ENCODE assay signal across 2 cellular contexts in the genomic region with DNA sequence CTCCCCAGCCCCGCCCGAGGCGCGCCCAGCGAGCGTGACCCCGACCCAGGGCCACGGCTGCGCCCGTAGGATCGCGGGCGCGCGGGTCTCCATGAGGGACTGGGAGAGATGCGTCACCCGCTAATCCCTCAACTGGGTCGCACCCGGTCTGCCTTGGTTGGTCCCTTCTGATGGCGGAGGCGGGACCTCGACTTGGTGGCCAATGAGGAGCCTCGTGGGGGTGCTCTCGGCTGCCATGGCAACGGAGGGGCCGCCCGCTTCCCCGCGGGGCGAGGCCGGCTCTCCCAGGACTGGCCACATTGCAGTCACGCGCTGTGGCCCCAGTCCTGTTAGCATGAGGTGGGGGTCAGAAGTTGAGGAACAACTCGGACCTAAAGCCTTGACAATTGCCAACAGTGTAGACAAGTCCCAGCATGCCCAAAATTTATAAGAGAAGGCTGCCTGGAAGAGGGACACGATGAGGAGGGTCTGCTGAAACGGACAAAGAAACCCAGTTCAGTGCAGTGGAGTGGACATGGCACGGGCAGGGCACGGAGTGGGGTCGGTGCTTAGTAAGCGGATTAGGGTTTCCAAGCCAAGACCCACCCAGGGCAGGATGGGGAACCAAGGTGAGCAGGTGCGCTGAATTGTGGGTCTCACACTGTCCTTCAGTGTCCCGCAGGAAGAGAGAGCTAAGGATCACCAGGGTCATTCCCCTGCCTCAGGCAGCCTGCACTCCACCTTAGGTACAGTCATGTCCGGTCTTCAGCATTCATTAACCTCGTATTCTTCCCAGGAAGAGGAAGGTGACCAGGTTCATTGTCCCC.
TF ChIP-seq lines count a peak whose summit lies in the region.

No MANE protein-coding gene starts in this region.

TF ChIP-seq in HEK293, 187 proteins besides CTCF, POLR2A, EP300 and RAD21 (continued from another document and continues in another):
- TF ChIP-seq, protein P1, sequence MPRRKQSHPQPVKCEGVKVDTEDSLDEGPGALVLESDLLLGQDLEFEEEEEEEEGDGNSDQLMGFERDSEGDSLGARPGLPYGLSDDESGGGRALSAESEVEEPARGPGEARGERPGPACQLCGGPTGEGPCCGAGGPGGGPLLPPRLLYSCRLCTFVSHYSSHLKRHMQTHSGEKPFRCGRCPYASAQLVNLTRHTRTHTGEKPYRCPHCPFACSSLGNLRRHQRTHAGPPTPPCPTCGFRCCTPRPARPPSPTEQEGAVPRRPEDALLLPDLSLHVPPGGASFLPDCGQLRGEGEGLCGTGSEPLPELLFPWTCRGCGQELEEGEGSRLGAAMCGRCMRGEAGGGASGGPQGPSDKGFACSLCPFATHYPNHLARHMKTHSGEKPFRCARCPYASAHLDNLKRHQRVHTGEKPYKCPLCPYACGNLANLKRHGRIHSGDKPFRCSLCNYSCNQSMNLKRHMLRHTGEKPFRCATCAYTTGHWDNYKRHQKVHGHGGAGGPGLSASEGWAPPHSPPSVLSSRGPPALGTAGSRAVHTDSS (tag by site-specific recombination; IDR thresholded peaks at IDR 0.05): peak; percentile 24; the same call in 1 of the 2 replicates
- TF ChIP-seq SP3 (tag by site-specific recombination; IDR thresholded peaks at IDR 0.05) (peak; percentile 52), ZNF214 (tag by site-specific recombination; IDR thresholded peaks at IDR 0.05; ENCODE audit: borderline replicate concordance) (no peak), ZNF548 (tag by site-specific recombination; IDR thresholded peaks at IDR 0.05) (no peak), ZNF423 (tag by site-specific recombination; IDR thresholded peaks at IDR 0.05) (no peak), ZNF146 (tag by site-specific recombination; IDR thresholded peaks at IDR 0.05) (no peak), ZNF707 (tag by site-specific recombination; IDR thresholded peaks at IDR 0.05) (no peak), YY2 (tag by site-specific recombination; IDR thresholded peaks at IDR 0.05) (no peak), ZFHX2 (tag by site-specific recombination; conservative IDR thresholded peaks at IDR 0.05) (no peak), ZEB2 (tag by site-specific recombination; IDR thresholded peaks at IDR 0.05) (peak; percentile 57; the same call in 1 of the 2 replicates), ZNF394 (tag by site-specific recombination; IDR thresholded peaks at IDR 0.05; ENCODE audit: borderline replicate concordance) (0 out of 2 replicates have a peak, but pooled peaks have one; percentile 28), ZNF501 (tag by site-specific recombination; IDR thresholded peaks at IDR 0.05) (0 out of 2 replicates have a peak, but pooled peaks have one; percentile 54), ZNF558 (tag by site-specific recombination; IDR thresholded peaks at IDR 0.05) (no peak)
- TF ChIP-seq, protein P2, sequence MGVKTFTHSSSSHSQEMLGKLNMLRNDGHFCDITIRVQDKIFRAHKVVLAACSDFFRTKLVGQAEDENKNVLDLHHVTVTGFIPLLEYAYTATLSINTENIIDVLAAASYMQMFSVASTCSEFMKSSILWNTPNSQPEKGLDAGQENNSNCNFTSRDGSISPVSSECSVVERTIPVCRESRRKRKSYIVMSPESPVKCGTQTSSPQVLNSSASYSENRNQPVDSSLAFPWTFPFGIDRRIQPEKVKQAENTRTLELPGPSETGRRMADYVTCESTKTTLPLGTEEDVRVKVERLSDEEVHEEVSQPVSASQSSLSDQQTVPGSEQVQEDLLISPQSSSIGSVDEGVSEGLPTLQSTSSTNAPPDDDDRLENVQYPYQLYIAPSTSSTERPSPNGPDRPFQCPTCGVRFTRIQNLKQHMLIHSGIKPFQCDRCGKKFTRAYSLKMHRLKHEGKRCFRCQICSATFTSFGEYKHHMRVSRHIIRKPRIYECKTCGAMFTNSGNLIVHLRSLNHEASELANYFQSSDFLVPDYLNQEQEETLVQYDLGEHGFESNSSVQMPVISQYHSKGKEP (tag by site-specific recombination; IDR thresholded peaks at IDR 0.05): no peak
- TF ChIP-seq, protein P3, sequence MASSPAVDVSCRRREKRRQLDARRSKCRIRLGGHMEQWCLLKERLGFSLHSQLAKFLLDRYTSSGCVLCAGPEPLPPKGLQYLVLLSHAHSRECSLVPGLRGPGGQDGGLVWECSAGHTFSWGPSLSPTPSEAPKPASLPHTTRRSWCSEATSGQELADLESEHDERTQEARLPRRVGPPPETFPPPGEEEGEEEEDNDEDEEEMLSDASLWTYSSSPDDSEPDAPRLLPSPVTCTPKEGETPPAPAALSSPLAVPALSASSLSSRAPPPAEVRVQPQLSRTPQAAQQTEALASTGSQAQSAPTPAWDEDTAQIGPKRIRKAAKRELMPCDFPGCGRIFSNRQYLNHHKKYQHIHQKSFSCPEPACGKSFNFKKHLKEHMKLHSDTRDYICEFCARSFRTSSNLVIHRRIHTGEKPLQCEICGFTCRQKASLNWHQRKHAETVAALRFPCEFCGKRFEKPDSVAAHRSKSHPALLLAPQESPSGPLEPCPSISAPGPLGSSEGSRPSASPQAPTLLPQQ (tag by site-specific recombination; IDR thresholded peaks at IDR 0.05): peak; percentile 4; the same call in 1 of the 2 replicates
- TF ChIP-seq, protein P4, sequence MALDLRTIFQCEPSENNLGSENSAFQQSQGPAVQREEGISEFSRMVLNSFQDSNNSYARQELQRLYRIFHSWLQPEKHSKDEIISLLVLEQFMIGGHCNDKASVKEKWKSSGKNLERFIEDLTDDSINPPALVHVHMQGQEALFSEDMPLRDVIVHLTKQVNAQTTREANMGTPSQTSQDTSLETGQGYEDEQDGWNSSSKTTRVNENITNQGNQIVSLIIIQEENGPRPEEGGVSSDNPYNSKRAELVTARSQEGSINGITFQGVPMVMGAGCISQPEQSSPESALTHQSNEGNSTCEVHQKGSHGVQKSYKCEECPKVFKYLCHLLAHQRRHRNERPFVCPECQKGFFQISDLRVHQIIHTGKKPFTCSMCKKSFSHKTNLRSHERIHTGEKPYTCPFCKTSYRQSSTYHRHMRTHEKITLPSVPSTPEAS (tag by site-specific recombination; IDR thresholded peaks at IDR 0.05): no peak
- TF ChIP-seq, protein P5, sequence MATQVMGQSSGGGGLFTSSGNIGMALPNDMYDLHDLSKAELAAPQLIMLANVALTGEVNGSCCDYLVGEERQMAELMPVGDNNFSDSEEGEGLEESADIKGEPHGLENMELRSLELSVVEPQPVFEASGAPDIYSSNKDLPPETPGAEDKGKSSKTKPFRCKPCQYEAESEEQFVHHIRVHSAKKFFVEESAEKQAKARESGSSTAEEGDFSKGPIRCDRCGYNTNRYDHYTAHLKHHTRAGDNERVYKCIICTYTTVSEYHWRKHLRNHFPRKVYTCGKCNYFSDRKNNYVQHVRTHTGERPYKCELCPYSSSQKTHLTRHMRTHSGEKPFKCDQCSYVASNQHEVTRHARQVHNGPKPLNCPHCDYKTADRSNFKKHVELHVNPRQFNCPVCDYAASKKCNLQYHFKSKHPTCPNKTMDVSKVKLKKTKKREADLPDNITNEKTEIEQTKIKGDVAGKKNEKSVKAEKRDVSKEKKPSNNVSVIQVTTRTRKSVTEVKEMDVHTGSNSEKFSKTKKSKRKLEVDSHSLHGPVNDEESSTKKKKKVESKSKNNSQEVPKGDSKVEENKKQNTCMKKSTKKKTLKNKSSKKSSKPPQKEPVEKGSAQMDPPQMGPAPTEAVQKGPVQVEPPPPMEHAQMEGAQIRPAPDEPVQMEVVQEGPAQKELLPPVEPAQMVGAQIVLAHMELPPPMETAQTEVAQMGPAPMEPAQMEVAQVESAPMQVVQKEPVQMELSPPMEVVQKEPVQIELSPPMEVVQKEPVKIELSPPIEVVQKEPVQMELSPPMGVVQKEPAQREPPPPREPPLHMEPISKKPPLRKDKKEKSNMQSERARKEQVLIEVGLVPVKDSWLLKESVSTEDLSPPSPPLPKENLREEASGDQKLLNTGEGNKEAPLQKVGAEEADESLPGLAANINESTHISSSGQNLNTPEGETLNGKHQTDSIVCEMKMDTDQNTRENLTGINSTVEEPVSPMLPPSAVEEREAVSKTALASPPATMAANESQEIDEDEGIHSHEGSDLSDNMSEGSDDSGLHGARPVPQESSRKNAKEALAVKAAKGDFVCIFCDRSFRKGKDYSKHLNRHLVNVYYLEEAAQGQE (tag by site-specific recombination; IDR thresholded peaks at IDR 0.05): no peak

TF ChIP-seq in SK-N-SH, 30 proteins besides CTCF, POLR2A, EP300 and RAD21 (continued from another document):
- TF ChIP-seq, protein P6, sequence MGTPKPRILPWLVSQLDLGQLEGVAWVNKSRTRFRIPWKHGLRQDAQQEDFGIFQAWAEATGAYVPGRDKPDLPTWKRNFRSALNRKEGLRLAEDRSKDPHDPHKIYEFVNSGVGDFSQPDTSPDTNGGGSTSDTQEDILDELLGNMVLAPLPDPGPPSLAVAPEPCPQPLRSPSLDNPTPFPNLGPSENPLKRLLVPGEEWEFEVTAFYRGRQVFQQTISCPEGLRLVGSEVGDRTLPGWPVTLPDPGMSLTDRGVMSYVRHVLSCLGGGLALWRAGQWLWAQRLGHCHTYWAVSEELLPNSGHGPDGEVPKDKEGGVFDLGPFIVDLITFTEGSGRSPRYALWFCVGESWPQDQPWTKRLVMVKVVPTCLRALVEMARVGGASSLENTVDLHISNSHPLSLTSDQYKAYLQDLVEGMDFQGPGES (IDR thresholded peaks at IDR 0.05; ENCODE audit: low read depth, low read length): peak; percentile 54
- 0 out of 2 replicates have a peak, but pooled peaks have one; percentile 8 for TF ChIP-seq NRF1 (IDR thresholded peaks at IDR 0.05; ENCODE audit: low read depth, low read length)
- 0 out of 2 replicates have a peak, but pooled peaks have one; percentile 47 for TF ChIP-seq RFX5 (IDR thresholded peaks at IDR 0.05; ENCODE audit: low read length)
- TF ChIP-seq CHD2 (IDR thresholded peaks at IDR 0.05; ENCODE audit: low read length, partially characterized antibody): peak; percentile 72
- TF ChIP-seq, protein P7, sequence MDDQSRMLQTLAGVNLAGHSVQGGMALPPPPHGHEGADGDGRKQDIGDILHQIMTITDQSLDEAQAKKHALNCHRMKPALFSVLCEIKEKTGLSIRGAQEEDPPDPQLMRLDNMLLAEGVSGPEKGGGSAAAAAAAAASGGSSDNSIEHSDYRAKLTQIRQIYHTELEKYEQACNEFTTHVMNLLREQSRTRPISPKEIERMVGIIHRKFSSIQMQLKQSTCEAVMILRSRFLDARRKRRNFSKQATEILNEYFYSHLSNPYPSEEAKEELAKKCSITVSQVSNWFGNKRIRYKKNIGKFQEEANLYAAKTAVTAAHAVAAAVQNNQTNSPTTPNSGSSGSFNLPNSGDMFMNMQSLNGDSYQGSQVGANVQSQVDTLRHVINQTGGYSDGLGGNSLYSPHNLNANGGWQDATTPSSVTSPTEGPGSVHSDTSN (IDR thresholded peaks at IDR 0.05): no peak
- no peak for TF ChIP-seq GATA2 (CRISPR knock-in tag; IDR thresholded peaks at IDR 0.05)
- TF ChIP-seq, protein P8, sequence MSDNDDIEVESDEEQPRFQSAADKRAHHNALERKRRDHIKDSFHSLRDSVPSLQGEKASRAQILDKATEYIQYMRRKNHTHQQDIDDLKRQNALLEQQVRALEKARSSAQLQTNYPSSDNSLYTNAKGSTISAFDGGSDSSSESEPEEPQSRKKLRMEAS (IDR thresholded peaks at IDR 0.05; ENCODE audit: low read depth): peak; percentile 93
TF ChIP-seq in SK-N-SH: peak in this region for 8.
